In genomic region chr14:61193471-61193870, GRCh38 we compare ENCODE assay signal across 13 cellular contexts.
"Had no signal": no experiment of that assay in that cellular context is flagged by ENCODE, and none has a peak within 500 bp of the region (broad histone marks: within the 10 kb centered on the region; RNA-seq: fewer than 3 reads in every experiment).

No MANE protein-coding gene starts in this region.

- H3K9me3 ChIP-seq: pancreas, right lobe of liver, testis had no signal

- DNase-seq: activated CD4-positive, alpha-beta T cell treated with anti-CD3 and anti-CD28 coated beads, Interleukin-2, amount 50 U/mL, for 48 hours; activated naive CD4-positive, alpha-beta T cell; activated naive CD8-positive, alpha-beta T cell treated with anti-CD3 and anti-CD28 coated beads for 36 hours; amniotic stem cell; effector CD4-positive, alpha-beta T cell; mesendoderm; naive thymus-derived CD4-positive, alpha-beta T cell; pancreas; right lobe of liver; stimulated activated CD4-positive, alpha-beta T cell treated with anti-CD3 and anti-CD28 coated beads, Interleukin-4, amount 100 ng/mL, for 4 hours; testis had no signal

- H3K27ac ChIP-seq: pancreas, right lobe of liver, testis had no signal

- H3K27me3 ChIP-seq: pancreas, right lobe of liver, testis had no signal

- H3K4me3 ChIP-seq: pancreas, right lobe of liver, testis had no signal

- ATAC-seq: naive thymus-derived CD4-positive, alpha-beta T cell; pancreas; right lobe of liver; stimulated activated memory B cell treated with anti-CD40 and anti-IgM and Interleukin-4, amounts not matched to agents 10 μg/mL and 1 μg/mL and 100 μg/mL, for 72 hours had no signal

- H3K36me3 ChIP-seq: pancreas, right lobe of liver had no signal

- FAIRE-seq: pancreas, TTC549 had no signal

- H3K4me1 ChIP-seq: pancreas, testis had no signal
